1 cellular context compared by ENCODE assay signal in the genomic region with DNA sequence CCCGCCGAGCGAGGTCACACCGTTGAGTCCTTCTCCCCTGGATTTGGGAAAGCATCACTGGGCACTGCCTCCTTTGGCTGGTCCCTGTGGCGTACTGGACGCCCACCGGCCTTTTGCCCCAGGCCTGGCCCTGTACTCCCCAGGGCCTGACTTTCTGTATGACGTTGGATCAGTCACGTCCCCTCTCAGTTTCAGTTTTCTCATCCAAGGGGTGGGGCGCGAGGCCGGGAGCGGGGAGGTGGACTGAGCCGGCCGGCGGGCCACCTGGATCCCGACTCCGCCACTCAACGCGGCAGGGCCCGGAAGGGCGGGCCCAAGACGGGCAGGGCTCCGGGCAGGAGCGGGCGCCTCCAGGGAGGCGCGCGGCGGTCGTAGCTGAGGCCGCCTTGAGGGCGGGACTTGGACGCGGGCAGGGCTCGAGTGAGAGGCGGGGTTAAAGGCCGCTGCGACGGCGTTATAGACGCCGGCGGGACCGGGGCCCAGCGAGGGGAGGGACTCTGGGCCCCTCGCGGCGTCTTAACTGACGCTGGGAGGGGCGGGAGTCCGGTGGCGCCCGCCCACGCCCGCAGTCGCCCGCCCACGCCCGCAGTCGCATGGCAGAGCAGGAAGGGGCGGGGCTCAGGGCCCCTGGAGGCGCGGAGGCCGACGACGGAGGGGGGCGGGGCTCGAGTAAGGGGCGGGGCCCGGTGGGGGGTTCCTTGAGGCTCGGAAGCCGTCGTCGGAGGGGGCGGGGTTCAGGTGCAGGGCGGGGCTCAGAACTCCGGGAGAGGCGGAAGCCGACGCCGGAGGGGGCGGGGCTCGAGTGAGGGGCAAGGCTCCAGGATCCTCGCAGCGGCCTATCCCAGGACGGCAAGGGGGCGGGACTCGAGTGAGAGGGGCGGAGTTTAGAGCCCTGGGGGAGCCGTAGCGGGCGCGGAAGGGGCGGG.
A peak's percentile ranks its signal among the peaks of the same experiment; 100 is the strongest.
TF ChIP-seq lines count a peak whose summit lies in the region.

No MANE protein-coding gene starts in this region.

TF ChIP-seq in GM12878, 131 proteins besides CTCF, POLR2A, EP300 and RAD21 (continued from another document):
- TF ChIP-seq, protein P1, sequence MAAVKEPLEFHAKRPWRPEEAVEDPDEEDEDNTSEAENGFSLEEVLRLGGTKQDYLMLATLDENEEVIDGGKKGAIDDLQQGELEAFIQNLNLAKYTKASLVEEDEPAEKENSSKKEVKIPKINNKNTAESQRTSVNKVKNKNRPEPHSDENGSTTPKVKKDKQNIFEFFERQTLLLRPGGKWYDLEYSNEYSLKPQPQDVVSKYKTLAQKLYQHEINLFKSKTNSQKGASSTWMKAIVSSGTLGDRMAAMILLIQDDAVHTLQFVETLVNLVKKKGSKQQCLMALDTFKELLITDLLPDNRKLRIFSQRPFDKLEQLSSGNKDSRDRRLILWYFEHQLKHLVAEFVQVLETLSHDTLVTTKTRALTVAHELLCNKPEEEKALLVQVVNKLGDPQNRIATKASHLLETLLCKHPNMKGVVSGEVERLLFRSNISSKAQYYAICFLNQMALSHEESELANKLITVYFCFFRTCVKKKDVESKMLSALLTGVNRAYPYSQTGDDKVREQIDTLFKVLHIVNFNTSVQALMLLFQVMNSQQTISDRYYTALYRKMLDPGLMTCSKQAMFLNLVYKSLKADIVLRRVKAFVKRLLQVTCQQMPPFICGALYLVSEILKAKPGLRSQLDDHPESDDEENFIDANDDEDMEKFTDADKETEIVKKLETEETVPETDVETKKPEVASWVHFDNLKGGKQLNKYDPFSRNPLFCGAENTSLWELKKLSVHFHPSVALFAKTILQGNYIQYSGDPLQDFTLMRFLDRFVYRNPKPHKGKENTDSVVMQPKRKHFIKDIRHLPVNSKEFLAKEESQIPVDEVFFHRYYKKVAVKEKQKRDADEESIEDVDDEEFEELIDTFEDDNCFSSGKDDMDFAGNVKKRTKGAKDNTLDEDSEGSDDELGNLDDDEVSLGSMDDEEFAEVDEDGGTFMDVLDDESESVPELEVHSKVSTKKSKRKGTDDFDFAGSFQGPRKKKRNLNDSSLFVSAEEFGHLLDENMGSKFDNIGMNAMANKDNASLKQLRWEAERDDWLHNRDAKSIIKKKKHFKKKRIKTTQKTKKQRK (IDR thresholded peaks at IDR 0.05; ENCODE audit: low read depth, low read length), result no peak
- TF ChIP-seq, protein P2, sequence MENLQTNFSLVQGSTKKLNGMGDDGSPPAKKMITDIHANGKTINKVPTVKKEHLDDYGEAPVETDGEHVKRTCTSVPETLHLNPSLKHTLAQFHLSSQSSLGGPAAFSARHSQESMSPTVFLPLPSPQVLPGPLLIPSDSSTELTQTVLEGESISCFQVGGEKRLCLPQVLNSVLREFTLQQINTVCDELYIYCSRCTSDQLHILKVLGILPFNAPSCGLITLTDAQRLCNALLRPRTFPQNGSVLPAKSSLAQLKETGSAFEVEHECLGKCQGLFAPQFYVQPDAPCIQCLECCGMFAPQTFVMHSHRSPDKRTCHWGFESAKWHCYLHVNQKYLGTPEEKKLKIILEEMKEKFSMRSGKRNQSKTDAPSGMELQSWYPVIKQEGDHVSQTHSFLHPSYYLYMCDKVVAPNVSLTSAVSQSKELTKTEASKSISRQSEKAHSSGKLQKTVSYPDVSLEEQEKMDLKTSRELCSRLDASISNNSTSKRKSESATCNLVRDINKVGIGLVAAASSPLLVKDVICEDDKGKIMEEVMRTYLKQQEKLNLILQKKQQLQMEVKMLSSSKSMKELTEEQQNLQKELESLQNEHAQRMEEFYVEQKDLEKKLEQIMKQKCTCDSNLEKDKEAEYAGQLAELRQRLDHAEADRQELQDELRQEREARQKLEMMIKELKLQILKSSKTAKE (IDR thresholded peaks at IDR 0.05; ENCODE audit: low read depth, poor library complexity, severe bottlenecking), result no peak
- peak; percentile 69; the same call in 1 of the 2 replicates for TF ChIP-seq LARP7 (IDR thresholded peaks at IDR 0.05)
- no peak; the same call in 1 of the 2 replicates for TF ChIP-seq ASH2L (IDR thresholded peaks at IDR 0.05; ENCODE audit: borderline replicate concordance, low read depth)
- TF ChIP-seq, protein P3, sequence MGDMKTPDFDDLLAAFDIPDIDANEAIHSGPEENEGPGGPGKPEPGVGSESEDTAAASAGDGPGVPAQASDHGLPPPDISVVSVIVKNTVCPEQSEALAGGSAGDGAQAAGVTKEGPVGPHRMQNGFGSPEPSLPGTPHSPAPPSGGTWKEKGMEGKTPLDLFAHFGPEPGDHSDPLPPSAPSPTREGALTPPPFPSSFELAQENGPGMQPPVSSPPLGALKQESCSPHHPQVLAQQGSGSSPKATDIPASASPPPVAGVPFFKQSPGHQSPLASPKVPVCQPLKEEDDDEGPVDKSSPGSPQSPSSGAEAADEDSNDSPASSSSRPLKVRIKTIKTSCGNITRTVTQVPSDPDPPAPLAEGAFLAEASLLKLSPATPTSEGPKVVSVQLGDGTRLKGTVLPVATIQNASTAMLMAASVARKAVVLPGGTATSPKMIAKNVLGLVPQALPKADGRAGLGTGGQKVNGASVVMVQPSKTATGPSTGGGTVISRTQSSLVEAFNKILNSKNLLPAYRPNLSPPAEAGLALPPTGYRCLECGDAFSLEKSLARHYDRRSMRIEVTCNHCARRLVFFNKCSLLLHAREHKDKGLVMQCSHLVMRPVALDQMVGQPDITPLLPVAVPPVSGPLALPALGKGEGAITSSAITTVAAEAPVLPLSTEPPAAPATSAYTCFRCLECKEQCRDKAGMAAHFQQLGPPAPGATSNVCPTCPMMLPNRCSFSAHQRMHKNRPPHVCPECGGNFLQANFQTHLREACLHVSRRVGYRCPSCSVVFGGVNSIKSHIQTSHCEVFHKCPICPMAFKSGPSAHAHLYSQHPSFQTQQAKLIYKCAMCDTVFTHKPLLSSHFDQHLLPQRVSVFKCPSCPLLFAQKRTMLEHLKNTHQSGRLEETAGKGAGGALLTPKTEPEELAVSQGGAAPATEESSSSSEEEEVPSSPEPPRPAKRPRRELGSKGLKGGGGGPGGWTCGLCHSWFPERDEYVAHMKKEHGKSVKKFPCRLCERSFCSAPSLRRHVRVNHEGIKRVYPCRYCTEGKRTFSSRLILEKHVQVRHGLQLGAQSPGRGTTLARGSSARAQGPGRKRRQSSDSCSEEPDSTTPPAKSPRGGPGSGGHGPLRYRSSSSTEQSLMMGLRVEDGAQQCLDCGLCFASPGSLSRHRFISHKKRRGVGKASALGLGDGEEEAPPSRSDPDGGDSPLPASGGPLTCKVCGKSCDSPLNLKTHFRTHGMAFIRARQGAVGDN (IDR thresholded peaks at IDR 0.05), result peak; percentile 38; the same call in 1 of the 2 replicates
- TF ChIP-seq, protein P4, sequence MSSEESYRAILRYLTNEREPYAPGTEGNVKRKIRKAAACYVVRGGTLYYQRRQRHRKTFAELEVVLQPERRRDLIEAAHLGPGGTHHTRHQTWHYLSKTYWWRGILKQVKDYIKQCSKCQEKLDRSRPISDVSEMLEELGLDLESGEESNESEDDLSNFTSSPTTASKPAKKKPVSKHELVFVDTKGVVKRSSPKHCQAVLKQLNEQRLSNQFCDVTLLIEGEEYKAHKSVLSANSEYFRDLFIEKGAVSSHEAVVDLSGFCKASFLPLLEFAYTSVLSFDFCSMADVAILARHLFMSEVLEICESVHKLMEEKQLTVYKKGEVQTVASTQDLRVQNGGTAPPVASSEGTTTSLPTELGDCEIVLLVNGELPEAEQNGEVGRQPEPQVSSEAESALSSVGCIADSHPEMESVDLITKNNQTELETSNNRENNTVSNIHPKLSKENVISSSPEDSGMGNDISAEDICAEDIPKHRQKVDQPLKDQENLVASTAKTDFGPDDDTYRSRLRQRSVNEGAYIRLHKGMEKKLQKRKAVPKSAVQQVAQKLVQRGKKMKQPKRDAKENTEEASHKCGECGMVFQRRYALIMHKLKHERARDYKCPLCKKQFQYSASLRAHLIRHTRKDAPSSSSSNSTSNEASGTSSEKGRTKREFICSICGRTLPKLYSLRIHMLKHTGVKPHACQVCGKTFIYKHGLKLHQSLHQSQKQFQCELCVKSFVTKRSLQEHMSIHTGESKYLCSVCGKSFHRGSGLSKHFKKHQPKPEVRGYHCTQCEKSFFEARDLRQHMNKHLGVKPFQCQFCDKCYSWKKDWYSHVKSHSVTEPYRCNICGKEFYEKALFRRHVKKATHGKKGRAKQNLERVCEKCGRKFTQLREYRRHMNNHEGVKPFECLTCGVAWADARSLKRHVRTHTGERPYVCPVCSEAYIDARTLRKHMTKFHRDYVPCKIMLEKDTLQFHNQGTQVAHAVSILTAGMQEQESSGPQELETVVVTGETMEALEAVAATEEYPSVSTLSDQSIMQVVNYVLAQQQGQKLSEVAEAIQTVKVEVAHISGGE (CRISPR knock-in tag; IDR thresholded peaks at IDR 0.05), result no peak
- peak; percentile 89 for TF ChIP-seq NR2F1 (conservative IDR thresholded peaks at IDR 0.05)
- TF ChIP-seq ZNF622 (IDR thresholded peaks at IDR 0.05), result no peak
- TF ChIP-seq SIN3A (IDR thresholded peaks at IDR 0.05; ENCODE audit: low read depth, low read length), result peak; percentile 57; the same call in 1 of the 2 replicates
- TF ChIP-seq, protein P5, sequence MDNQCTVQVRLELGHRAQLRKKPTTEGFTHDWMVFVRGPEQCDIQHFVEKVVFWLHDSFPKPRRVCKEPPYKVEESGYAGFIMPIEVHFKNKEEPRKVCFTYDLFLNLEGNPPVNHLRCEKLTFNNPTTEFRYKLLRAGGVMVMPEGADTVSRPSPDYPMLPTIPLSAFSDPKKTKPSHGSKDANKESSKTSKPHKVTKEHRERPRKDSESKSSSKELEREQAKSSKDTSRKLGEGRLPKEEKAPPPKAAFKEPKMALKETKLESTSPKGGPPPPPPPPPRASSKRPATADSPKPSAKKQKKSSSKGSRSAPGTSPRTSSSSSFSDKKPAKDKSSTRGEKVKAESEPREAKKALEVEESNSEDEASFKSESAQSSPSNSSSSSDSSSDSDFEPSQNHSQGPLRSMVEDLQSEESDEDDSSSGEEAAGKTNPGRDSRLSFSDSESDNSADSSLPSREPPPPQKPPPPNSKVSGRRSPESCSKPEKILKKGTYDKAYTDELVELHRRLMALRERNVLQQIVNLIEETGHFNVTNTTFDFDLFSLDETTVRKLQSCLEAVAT (IDR thresholded peaks at IDR 0.05), result no peak
- no peak for TF ChIP-seq NFIC (IDR thresholded peaks at IDR 0.05; ENCODE audit: low read depth, low read length)
- no peak for TF ChIP-seq TCF7 (IDR thresholded peaks at IDR 0.05; ENCODE audit: borderline replicate concordance)
- TF ChIP-seq, protein P6, sequence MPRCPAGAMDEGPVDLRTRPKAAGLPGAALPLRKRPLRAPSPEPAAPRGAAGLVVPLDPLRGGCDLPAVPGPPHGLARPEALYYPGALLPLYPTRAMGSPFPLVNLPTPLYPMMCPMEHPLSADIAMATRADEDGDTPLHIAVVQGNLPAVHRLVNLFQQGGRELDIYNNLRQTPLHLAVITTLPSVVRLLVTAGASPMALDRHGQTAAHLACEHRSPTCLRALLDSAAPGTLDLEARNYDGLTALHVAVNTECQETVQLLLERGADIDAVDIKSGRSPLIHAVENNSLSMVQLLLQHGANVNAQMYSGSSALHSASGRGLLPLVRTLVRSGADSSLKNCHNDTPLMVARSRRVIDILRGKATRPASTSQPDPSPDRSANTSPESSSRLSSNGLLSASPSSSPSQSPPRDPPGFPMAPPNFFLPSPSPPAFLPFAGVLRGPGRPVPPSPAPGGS (IDR thresholded peaks at IDR 0.05; ENCODE audit: borderline replicate concordance, insufficient read depth, low read depth, low read length, poor library complexity, severe bottlenecking), result no peak
- no peak for TF ChIP-seq SPI1 (IDR thresholded peaks at IDR 0.05; ENCODE audit: borderline replicate concordance, insufficient read depth, low read depth, low read length)
- TF ChIP-seq MXI1 (IDR thresholded peaks at IDR 0.05; ENCODE audit: low read depth, low read length), result no peak
- TF ChIP-seq ESRRA (IDR thresholded peaks at IDR 0.05; ENCODE audit: low read length), result peak; percentile 94
- no peak for TF ChIP-seq MYC (IDR thresholded peaks at IDR 0.05; ENCODE audit: insufficient read depth, insufficient read length, insufficient replicate concordance, low read length, severe bottlenecking)
